In genomic region chr7:90114972-90115371, GRCh38 we compare ENCODE assay signal across 9 cellular contexts. TPM values are rescaled to one million over a fixed set of nuclear protein-coding genes. Genes with fewer than 3 reads are reported as not detected.
DNase-seq lines count a peak whose midpoint lies in the region; ATAC-seq, FAIRE-seq and TF ChIP-seq lines count a peak whose summit lies in the region.
"Not testable (repeated sequence)": the region's sequence is repeated elsewhere in the genome, so short reads cannot be mapped to it uniquely, and the experiment has no call there.
"Had no signal": no experiment of that assay in that cellular context is flagged by ENCODE, and none has a peak within 500 bp of the region (broad histone marks: within the 10 kb centered on the region; RNA-seq: fewer than 3 reads in every experiment).

No MANE protein-coding gene starts in this region.

- H3K14ac ChIP-seq in H9 (ENCODE audit: insufficient read depth, low read length): not testable (repeated sequence)

- H2AK5ac ChIP-seq in H9 (ENCODE audit: insufficient read length, low read length): not testable (repeated sequence)

- H3K4me1 ChIP-seq in H9 (ENCODE audit: insufficient read depth, low read length); PC-9 (replicated peaks; ENCODE audit: insufficient read depth); K562 (replicated peaks in 1 of 2; ENCODE audit: control insufficient read depth in 2 of 2, insufficient read depth in 2 of 2, low read length in 2 of 2); heart left ventricle: not testable (repeated sequence)

- H3T11ph ChIP-seq in H9 (ENCODE audit: low read length): not testable (repeated sequence)

- H2BK5ac ChIP-seq in H9 (ENCODE audit: insufficient read length, low read length): not testable (repeated sequence)

- not testable (repeated sequence) for TF ChIP-seq POLR2A in K562 (conservative IDR thresholded peaks at IDR 0.05); heart left ventricle (IDR thresholded peaks at IDR 0.05)

- H3K36me3 Mint-ChIP-seq in H9 (ENCODE audit: insufficient read depth in 1 of 3, low read depth in 3 of 3): not testable (repeated sequence)

- H2BK12ac ChIP-seq in H9 (ENCODE audit: insufficient read length, low read depth, low read length): not testable (repeated sequence)

- in situ Hi-C loops in K562 (cut with MboI): loop anchor here (25.0 kb wide), 1 partner anchor 1578 kb away; no protein-coding TSS in a partner anchor

- POLR2A ChIA-PET in PC-9 (lab: Charles Lee; ENCODE audit: unreplicated experiment); K562 (lab: Yijun Ruan, JAX): not testable (repeated sequence)

- H4K20me1 ChIP-seq in H9 (ENCODE audit: control insufficient read depth, insufficient read depth, insufficient read length); PC-9 (ENCODE audit: insufficient read depth); K562 (replicated peaks; ENCODE audit: control insufficient read depth, insufficient read depth, low read length); neural cell (ENCODE audit: insufficient read depth): not testable (repeated sequence)

- H3K23me2 ChIP-seq in H9 (ENCODE audit: insufficient read length, low read depth, low read length, poor library complexity, severe bottlenecking): not testable (repeated sequence)

- H3K9me3 Mint-ChIP-seq in H9: not testable (repeated sequence)

- H3K27ac Mint-ChIP-seq in H9: not testable (repeated sequence)

- H2BK120ac ChIP-seq in H9 (ENCODE audit: low read depth, low read length, poor library complexity, severe bottlenecking): not testable (repeated sequence)

- H4K91ac ChIP-seq in H9 (ENCODE audit: insufficient read length, low read depth, low read length): not testable (repeated sequence)

- not testable (repeated sequence) for H3K79me1 ChIP-seq in H9 (ENCODE audit: insufficient read depth, low read depth, low read length, poor library complexity, severe bottlenecking)

- not testable (repeated sequence) for H3K18ac ChIP-seq in H9 (ENCODE audit: insufficient read length, low read depth, low read length)

- H3K36me3 ChIP-seq in PC-9 (ENCODE audit: low read depth); K562 (ENCODE audit: control insufficient read depth, insufficient read depth, low read length); heart left ventricle; neural cell (ENCODE audit: insufficient read depth, low read length): not testable (repeated sequence)

- CTCF ChIA-PET in PC-9 (lab: Charles Lee): not testable (repeated sequence)
- CTCF ChIA-PET in K562 (lab: Yijun Ruan, JAX; ENCODE audit: low intra/inter-chr PET ratio): interaction anchor here (0.6 to 0.9 kb wide), 2 partner anchors 1569 to 1872 kb away, joined by 3 read pairs; no protein-coding TSS in a partner anchor

- H3K56ac ChIP-seq in H9 (ENCODE audit: insufficient read length, low read depth, low read length): not testable (repeated sequence)

- not testable (repeated sequence) for H3K9me2 ChIP-seq in PC-9 (ENCODE audit: insufficient read depth); neural cell (ENCODE audit: insufficient read depth, low read length)

- not testable (repeated sequence) for H3K9me3 ChIP-seq in H9 (ENCODE audit: control insufficient read depth, low read depth, low read length); PC-9 (ENCODE audit: insufficient read depth, low read depth); K562 (replicated peaks; ENCODE audit: control insufficient read depth, insufficient read depth, low read depth, low read length); heart left ventricle; neural cell (ENCODE audit: low read length)

- H3K79me2 ChIP-seq in H9 (ENCODE audit: insufficient read depth, low read length); PC-9 (ENCODE audit: low read depth); K562 (ENCODE audit: control insufficient read depth, insufficient read depth, low read length); neural cell (replicated peaks; ENCODE audit: insufficient read depth, low read length): not testable (repeated sequence)

- intact Hi-C loops in PC-9 (cut with micrococcal nuclease; ENCODE audit: unreplicated experiment): loop anchor here (5.0 to 10.0 kb wide), 2 partner anchors 1568 to 1870 kb away; no protein-coding TSS in a partner anchor
- intact Hi-C loops in K562 (cut with micrococcal nuclease); heart left ventricle (cut with DNase I): not testable (repeated sequence)

- not testable (repeated sequence) for H3F3A ChIP-seq in PC-9 (ENCODE audit: insufficient read depth, low read depth); neural cell (ENCODE audit: insufficient read depth, low read length, poor library complexity, severe bottlenecking)

- no CpG with 5 or more reads among the region's 1 CpG for WGBS in H9 (ENCODE audit: extremely low coverage, insufficient read length, low lambda C conversion rate)
- no CpG with 5 or more reads among the region's 1 CpG for WGBS in K562 (ENCODE audit: insufficient coverage, low coverage, missing lambda C conversion rate)
- WGBS in heart left ventricle, 4 donors: 0 to 17% methylated on average over 1 of the region's 1 CpG; no CpG with 5 or more reads in 2 of the 4 donors

- H3K27me3 Mint-ChIP-seq in H9 (ENCODE audit: low read depth): peaks cover 27% of the 10 kb centered on the region

- H2AFZ ChIP-seq in H9 (ENCODE audit: low read length); PC-9; K562 (ENCODE audit: low read depth, low read length); neural cell (ENCODE audit: low read depth, low read length): not testable (repeated sequence)

- not testable (repeated sequence) for H3K4me1 Mint-ChIP-seq in H9

- not testable (repeated sequence) for H3K4me3 Mint-ChIP-seq in H9

- TF ChIP-seq CTCF in C4-2B (conservative IDR thresholded peaks at IDR 0.05) (peak; percentile 63), H9 (conservative IDR thresholded peaks at IDR 0.05) (peak; percentile 56), PC-9 (conservative IDR thresholded peaks at IDR 0.05) (peak; percentile 63), K562 (IDR thresholded peaks at IDR 0.05 in 2 of 3, conservative IDR thresholded peaks at IDR 0.05 in 1 of 3; ENCODE audit: insufficient read depth in 2 of 3, low read depth in 1 of 3, low read length in 3 of 3) (peak in 1 of 3 experiments; percentile 11; a peak in 1 of 6 replicates), heart left ventricle (IDR thresholded peaks at IDR 0.05) (peak in 7 of 12 donors; percentile 11 to 34 (median 28)), neural cell (IDR thresholded peaks at IDR 0.05; ENCODE audit: poor library complexity, severe bottlenecking) (peak; percentile 66)

- H3K23ac ChIP-seq in H9 (ENCODE audit: insufficient read length, low read depth, low read length): not testable (repeated sequence)

- not testable (repeated sequence) for H3K9ac ChIP-seq in H9 (ENCODE audit: extremely low read depth, insufficient read length, low read length); K562 (ENCODE audit: insufficient read depth in 1 of 2, low read depth in 2 of 2, low read length in 2 of 2); neural cell (ENCODE audit: low read length)

- not testable (repeated sequence) for H3K4me2 ChIP-seq in H9 (ENCODE audit: insufficient read depth, insufficient read length, low read length); PC-9; K562 (ENCODE audit: insufficient read depth, low read length); neural cell (ENCODE audit: low read length)

- DNase-seq in H9; PC-9; K562 (ENCODE audit: extremely low read depth in 1 of 4, low spot score in 3 of 4); heart left ventricle: not testable (repeated sequence)
- peak; percentile 10 for DNase-seq in NCI-H1694 treated with DMSO at 0.1 percent for 48 hours (lab: John Stamatoyannopoulos, UW)

- H3K9me1 ChIP-seq in K562 (ENCODE audit: control insufficient read depth, insufficient read depth, low read length): not testable (repeated sequence)

- not testable (repeated sequence) for TF ChIP-seq EP300 in K562 (IDR thresholded peaks at IDR 0.05; ENCODE audit: low read length); neural cell (conservative IDR thresholded peaks at IDR 0.05; ENCODE audit: poor library complexity, severe bottlenecking)

- not testable (repeated sequence) for H2BK15ac ChIP-seq in H9 (ENCODE audit: low read depth, low read length)

- not testable (repeated sequence) for FAIRE-seq in K562 (lab: Jason Lieb, UNC)

- H2BK20ac ChIP-seq in H9 (ENCODE audit: low read depth, low read length, poor library complexity, severe bottlenecking): not testable (repeated sequence)

- TF ChIP-seq RAD21 in K562 (CRISPR knock-in tag; conservative IDR thresholded peaks at IDR 0.05 in 1 of 2, IDR thresholded peaks at IDR 0.05 in 1 of 2): peak; percentile 25 to 26; a peak in 2 of 4 replicates
- TF ChIP-seq RAD21 in neural cell (conservative IDR thresholded peaks at IDR 0.05): peak; percentile 68

- not testable (repeated sequence) for H3K4me3 ChIP-seq in PC-9; K562; heart left ventricle; neural cell (ENCODE audit: low read length)

- not testable (repeated sequence) for ATAC-seq in K562, heart left ventricle

- not testable (repeated sequence) for H3K27me3 ChIP-seq in H9 (ENCODE audit: insufficient read depth, low read length); PC-9 (ENCODE audit: insufficient read depth, low read depth); K562 (ENCODE audit: control insufficient read depth in 2 of 2, insufficient read depth in 2 of 2, low read length in 2 of 2); neural cell (ENCODE audit: insufficient read depth, low read depth, low read length)
- peaks cover 0 to 17% (median 0%) of the 10 kb centered on the region in 9 donors for H3K27me3 ChIP-seq in heart left ventricle

- H4K5ac ChIP-seq in H9 (ENCODE audit: insufficient read length, low read depth, low read length): not testable (repeated sequence)

- H3K27ac ChIP-seq in C4-2B; H9 (ENCODE audit: insufficient read length, low read depth, low read length); PC-9; K562 (ENCODE audit: extremely low read depth, low read depth, low read length); heart left ventricle; neural cell (ENCODE audit: low read length): not testable (repeated sequence)

- H4K8ac ChIP-seq in H9 (replicated peaks; ENCODE audit: insufficient read length, low read depth, low read length): not testable (repeated sequence)

- BruUV-seq in PC-9 (replicated peaks; lab: Mats Ljungman, UMichigan); K562 (replicated peaks; lab: Mats Ljungman, UMichigan): not testable (repeated sequence)

- not testable (repeated sequence) for H3K4ac ChIP-seq in H9 (ENCODE audit: low read depth, low read length)

RNA-seq across cellular contexts. Expression of gene STEAP1, which starts 39.3 kb away (rescaled TPM):
- total RNA-seq in H9 (2021) (3.7 and 4.1 TPM in 2 replicates), PC-9 (2021) (6.3 and 6.5 TPM in 2 replicates), K562 (2014; rRNA removed) (4.1 and 5.1 TPM in 2 replicates), K562 (2014; rRNA removed; fragmentation: Illumina TruSeq; extraction: Trizol) (4.0 and 4.6 TPM in 2 replicates), K562 (2015; rRNA removed; fragmentation: Illumina TruSeq; extraction: Trizol) (3.9 and 5.0 TPM in 2 replicates), K562 (2021) (2.7 and 3.5 TPM in 2 replicates), heart left ventricle (1 to 10 TPM in 4 of 9 donors, under 1 TPM in 5; 0.49 to 8.3 (median 0.92) TPM)
- 1.5 and 2.4 TPM in 2 replicates for total RNA-seq in K562 (2011; cell fraction: chromatin; rRNA removed; ENCODE audit: low replicate concordance)
- 1.2 and 3.0 TPM in 2 replicates for total RNA-seq in K562 (2011; cell fraction: nucleolus; rRNA removed)
- total RNA-seq in K562 (2011; cell fraction: nucleoplasm; rRNA removed): 2.7 and 3.3 TPM in 2 replicates
- polyA plus RNA-seq in K562 (2011; rRNA removed) (0.42 and 2.9 TPM in 2 replicates), K562 (2014; fragmentation: Illumina TruSeq; extraction: Trizol) (5.3 and 5.9 TPM in 2 replicates), K562 (2014; fragmentation: Nextera tagmentation; extraction: Ambion mirVana) (1 to 10 TPM; 5.3 to 5.4 TPM), K562 (2014; rRNA removed) (4.6 and 6.8 TPM in 2 replicates), heart left ventricle (under 1 TPM; 0.34 to 0.82 TPM), neural cell (not detected in 2 replicates)
- polyA plus RNA-seq in K562 (2011; cell fraction: cytosol; rRNA removed): 0.27 and 0.45 TPM in 2 replicates
- 0.28 and 0.90 TPM in 2 replicates for polyA plus RNA-seq in K562 (2011; cell fraction: nucleus; rRNA removed)
- polyA plus RNA-seq in K562 (2012): 3.0 and 4.8 TPM in 2 replicates
- polyA minus RNA-seq in K562 (2011; rRNA and poly(A)+ RNA removed): 0.60 and 1.1 TPM in 2 replicates
- 1.3 TPM in 1 of 2 replicates, not detected in the other for polyA minus RNA-seq in K562 (2011; cell fraction: cytosol; rRNA and poly(A)+ RNA removed)
- polyA minus RNA-seq in K562 (2011; cell fraction: nucleus; rRNA and poly(A)+ RNA removed): 0.13 TPM in 1 of 2 replicates, not detected in the other
- polyA minus RNA-seq in neural cell: not detected in 2 replicates
- total RNA-seq: T-helper 2 cell treated with Interferon-gamma antibody and Interleukin-4, amounts not matched to agents 100 ng/mL and 5 ng/mL, for 36 hours had no signal
- polyA plus RNA-seq: immature natural killer cell had no signal
